In genomic region chr5:67100301-67100700, GRCh38 we compare ENCODE assay signal across 26 cellular contexts.
A peak's percentile ranks its signal among the peaks of the same experiment; 100 is the strongest.
DNase-seq lines count a peak whose midpoint lies in the region; ATAC-seq and TF ChIP-seq lines count a peak whose summit lies in the region.
"Had no signal": no experiment of that assay in that cellular context is flagged by ENCODE, and none has a peak within 500 bp of the region (broad histone marks: within the 10 kb centered on the region; RNA-seq: fewer than 3 reads in every experiment).

No MANE protein-coding gene starts in this region.

- H3K36me3 Mint-ChIP-seq in activated CD4-positive, alpha-beta T cell treated with anti-CD3 and anti-CD28 coated beads for 36 hours (ENCODE audit: low read depth): peaks cover 27% of the 10 kb centered on the region
- H3K36me3 Mint-ChIP-seq in activated CD4-positive, alpha-beta T cell treated with anti-CD3 and anti-CD28 coated beads, Interleukin-2, amount 10 ng/mL, durations not matched to agents 7 days and 5 days (ENCODE audit: low read depth): peaks cover 21% of the 10 kb centered on the region
- H3K36me3 Mint-ChIP-seq in activated naive CD8-positive, alpha-beta T cell treated with anti-CD3 and anti-CD28 coated beads, Interleukin-2, amount 50 U/mL, for 24 hours (ENCODE audit: low read depth): peaks cover 14% of the 10 kb centered on the region
- H3K36me3 Mint-ChIP-seq in activated naive CD8-positive, alpha-beta T cell treated with anti-CD3 and anti-CD28 coated beads for 36 hours: peaks cover 2% of the 10 kb centered on the region
- H3K36me3 Mint-ChIP-seq in activated T-helper 17 cell treated with anti-CD3 and anti-CD28 coated beads, Interleukin-2, amount 50 U/mL, for 72 hours (ENCODE audit: low read depth): peaks cover 93% of the 10 kb centered on the region

- DNase-seq in activated CD4-positive, alpha-beta T cell treated with anti-CD3 and anti-CD28 coated beads for 36 hours: peak; percentile 59
- no peak for DNase-seq in activated CD4-positive, alpha-beta T cell treated with anti-CD3 and anti-CD28 coated beads, Interleukin-2, amount 10 ng/mL, durations not matched to agents 7 days and 5 days
- peak; percentile 5 for DNase-seq in activated naive CD8-positive, alpha-beta T cell treated with anti-CD3 and anti-CD28 coated beads, Interleukin-2, amount 50 U/mL, for 24 hours
- DNase-seq in activated naive CD8-positive, alpha-beta T cell treated with anti-CD3 and anti-CD28 coated beads for 36 hours: no peak
- DNase-seq in stimulated activated CD8-positive, alpha-beta memory T cell treated with anti-CD3 and anti-CD28 coated beads, Interleukin-4, amount 100 ng/mL, for 48 hours: peak; percentile 65
- DNase-seq in HK-2 (ENCODE audit: unreplicated experiment): no peak
- DNase-seq: 8988T; cortex of kidney; DND-41; effector memory CD4-positive, alpha-beta T cell; erythroblast; GF-D8; immature natural killer cell; KG1; left cardiac atrium; mucosa of descending colon; NCI-H1105; NCI-H187; NCI-H446 treated with DMSO at 0.1 percent for 48 hours; NCI-H82; psoas muscle; SHP77 treated with DMSO at 0.1 percent for 48 hours had no signal

- H3K4me1 Mint-ChIP-seq in activated CD4-positive, alpha-beta T cell treated with anti-CD3 and anti-CD28 coated beads for 36 hours: peaks cover 12% of the 10 kb centered on the region
- peaks cover 10% of the 10 kb centered on the region for H3K4me1 Mint-ChIP-seq in activated CD4-positive, alpha-beta T cell treated with anti-CD3 and anti-CD28 coated beads, Interleukin-2, amount 10 ng/mL, durations not matched to agents 7 days and 5 days
- H3K4me1 Mint-ChIP-seq in activated naive CD8-positive, alpha-beta T cell treated with anti-CD3 and anti-CD28 coated beads, Interleukin-2, amount 50 U/mL, for 24 hours: peaks cover 9% of the 10 kb centered on the region
- H3K4me1 Mint-ChIP-seq in activated naive CD8-positive, alpha-beta T cell treated with anti-CD3 and anti-CD28 coated beads for 36 hours: no peaks in the 10 kb centered on the region
- H3K4me1 Mint-ChIP-seq in activated T-helper 17 cell treated with anti-CD3 and anti-CD28 coated beads, Interleukin-2, amount 50 U/mL, for 72 hours: peaks cover 13% of the 10 kb centered on the region
- H3K4me1 Mint-ChIP-seq: immature natural killer cell had no signal

- H3K9me3 Mint-ChIP-seq in activated CD4-positive, alpha-beta T cell treated with anti-CD3 and anti-CD28 coated beads for 36 hours (ENCODE audit: low read depth): no peaks in the 10 kb centered on the region
- no peaks in the 10 kb centered on the region for H3K9me3 Mint-ChIP-seq in activated CD4-positive, alpha-beta T cell treated with anti-CD3 and anti-CD28 coated beads, Interleukin-2, amount 10 ng/mL, durations not matched to agents 7 days and 5 days
- H3K9me3 Mint-ChIP-seq in activated naive CD8-positive, alpha-beta T cell treated with anti-CD3 and anti-CD28 coated beads, Interleukin-2, amount 50 U/mL, for 24 hours: no peaks in the 10 kb centered on the region
- H3K9me3 Mint-ChIP-seq in activated naive CD8-positive, alpha-beta T cell treated with anti-CD3 and anti-CD28 coated beads for 36 hours: no peaks in the 10 kb centered on the region
- no peaks in the 10 kb centered on the region for H3K9me3 Mint-ChIP-seq in activated T-helper 17 cell treated with anti-CD3 and anti-CD28 coated beads, Interleukin-2, amount 50 U/mL, for 72 hours
- H3K9me3 Mint-ChIP-seq: immature natural killer cell, nephron had no signal

- intact Hi-C loops in activated CD4-positive, alpha-beta T cell treated with anti-CD3 and anti-CD28 coated beads for 36 hours (cut with DNase I, micrococcal nuclease): loop anchor here in 1 of 2 experiments (1.0 to 2.0 kb wide), 2 partner anchors 36 to 96 kb away; no protein-coding TSS in a partner anchor

- ATAC-seq in activated CD4-positive, alpha-beta T cell treated with anti-CD3 and anti-CD28 coated beads for 36 hours: peak; percentile 89
- peak; percentile 80 for ATAC-seq in activated naive CD8-positive, alpha-beta T cell treated with anti-CD3 and anti-CD28 coated beads, Interleukin-2, amount 50 U/mL, for 24 hours
- peak; percentile 97 for ATAC-seq in activated T-helper 17 cell treated with anti-CD3 and anti-CD28 coated beads, Interleukin-2, amount 50 U/mL, for 72 hours (replicated peaks)
- no peak for ATAC-seq in SK-N-SH treated with all-trans-retinoic acid at 6 μM for 48 hours
- ATAC-seq: left cardiac atrium, mucosa of descending colon, psoas muscle, sciatic nerve had no signal

- no peaks in the 10 kb centered on the region for H3K27me3 Mint-ChIP-seq in activated CD4-positive, alpha-beta T cell treated with anti-CD3 and anti-CD28 coated beads for 36 hours
- no peaks in the 10 kb centered on the region for H3K27me3 Mint-ChIP-seq in activated CD4-positive, alpha-beta T cell treated with anti-CD3 and anti-CD28 coated beads, Interleukin-2, amount 10 ng/mL, durations not matched to agents 7 days and 5 days
- no peaks in the 10 kb centered on the region for H3K27me3 Mint-ChIP-seq in activated naive CD8-positive, alpha-beta T cell treated with anti-CD3 and anti-CD28 coated beads, Interleukin-2, amount 50 U/mL, for 24 hours
- H3K27me3 Mint-ChIP-seq in activated naive CD8-positive, alpha-beta T cell treated with anti-CD3 and anti-CD28 coated beads for 36 hours: no peaks in the 10 kb centered on the region
- no peaks in the 10 kb centered on the region for H3K27me3 Mint-ChIP-seq in activated T-helper 17 cell treated with anti-CD3 and anti-CD28 coated beads, Interleukin-2, amount 50 U/mL, for 72 hours

- POLR2A ChIA-PET in activated CD4-positive, alpha-beta T cell treated with anti-CD3 and anti-CD28 coated beads for 36 hours (lab: Charles Lee): no interaction called here
- POLR2A ChIA-PET in activated CD4-positive, alpha-beta T cell treated with anti-CD3 and anti-CD28 coated beads, Interleukin-2, amount 10 ng/mL, durations not matched to agents 7 days and 5 days (lab: Charles Lee): no interaction called here

- CTCF ChIA-PET in activated CD4-positive, alpha-beta T cell treated with anti-CD3 and anti-CD28 coated beads for 36 hours (lab: Charles Lee): interaction anchor here (2.0 kb wide), 1 partner anchor 10 kb away, joined by 4 read pairs; no protein-coding TSS in a partner anchor
- CTCF ChIA-PET in activated CD4-positive, alpha-beta T cell treated with anti-CD3 and anti-CD28 coated beads, Interleukin-2, amount 10 ng/mL, durations not matched to agents 7 days and 5 days (lab: Charles Lee): interaction anchor here (1.2 kb wide), 1 partner anchor 21 kb away, joined by 3 read pairs; no protein-coding TSS in a partner anchor

- H3K4me3 Mint-ChIP-seq in activated CD4-positive, alpha-beta T cell treated with anti-CD3 and anti-CD28 coated beads for 36 hours: peak overlapping the region; percentile 15
- H3K4me3 Mint-ChIP-seq in activated CD4-positive, alpha-beta T cell treated with anti-CD3 and anti-CD28 coated beads, Interleukin-2, amount 10 ng/mL, durations not matched to agents 7 days and 5 days: no peak overlapping the region
- peak overlapping the region; percentile 22 for H3K4me3 Mint-ChIP-seq in activated naive CD8-positive, alpha-beta T cell treated with anti-CD3 and anti-CD28 coated beads, Interleukin-2, amount 50 U/mL, for 24 hours
- no peak overlapping the region for H3K4me3 Mint-ChIP-seq in activated naive CD8-positive, alpha-beta T cell treated with anti-CD3 and anti-CD28 coated beads for 36 hours
- H3K4me3 Mint-ChIP-seq in activated T-helper 17 cell treated with anti-CD3 and anti-CD28 coated beads, Interleukin-2, amount 50 U/mL, for 72 hours: peak overlapping the region; percentile 61
- H3K4me3 Mint-ChIP-seq: nephron had no signal

- peak overlapping the region; percentile 66 for H3K27ac Mint-ChIP-seq in activated CD4-positive, alpha-beta T cell treated with anti-CD3 and anti-CD28 coated beads for 36 hours
- H3K27ac Mint-ChIP-seq in activated CD4-positive, alpha-beta T cell treated with anti-CD3 and anti-CD28 coated beads, Interleukin-2, amount 10 ng/mL, durations not matched to agents 7 days and 5 days: no peak overlapping the region
- peak overlapping the region; percentile 44 for H3K27ac Mint-ChIP-seq in activated naive CD8-positive, alpha-beta T cell treated with anti-CD3 and anti-CD28 coated beads, Interleukin-2, amount 50 U/mL, for 24 hours
- H3K27ac Mint-ChIP-seq in activated naive CD8-positive, alpha-beta T cell treated with anti-CD3 and anti-CD28 coated beads for 36 hours: no peak overlapping the region
- peak overlapping the region; percentile 86 for H3K27ac Mint-ChIP-seq in activated T-helper 17 cell treated with anti-CD3 and anti-CD28 coated beads, Interleukin-2, amount 50 U/mL, for 72 hours
- H3K27ac Mint-ChIP-seq: immature natural killer cell, nephron had no signal

TF ChIP-seq in SK-N-SH treated with all-trans-retinoic acid at 6 μM for 48 hours, 23 proteins besides CTCF, POLR2A, EP300 and RAD21 (continues in another document):
- TF ChIP-seq CSDC2 (CRISPR knock-in tag; IDR thresholded peaks at IDR 0.05) (no peak), PATZ1 (CRISPR knock-in tag; IDR thresholded peaks at IDR 0.05; ENCODE audit: borderline replicate concordance) (no peak), BACH2 (CRISPR knock-in tag; IDR thresholded peaks at IDR 0.05; ENCODE audit: borderline replicate concordance) (no peak), PPARA (CRISPR knock-in tag; IDR thresholded peaks at IDR 0.05; ENCODE audit: borderline replicate concordance) (no peak)
- TF ChIP-seq, protein P1, sequence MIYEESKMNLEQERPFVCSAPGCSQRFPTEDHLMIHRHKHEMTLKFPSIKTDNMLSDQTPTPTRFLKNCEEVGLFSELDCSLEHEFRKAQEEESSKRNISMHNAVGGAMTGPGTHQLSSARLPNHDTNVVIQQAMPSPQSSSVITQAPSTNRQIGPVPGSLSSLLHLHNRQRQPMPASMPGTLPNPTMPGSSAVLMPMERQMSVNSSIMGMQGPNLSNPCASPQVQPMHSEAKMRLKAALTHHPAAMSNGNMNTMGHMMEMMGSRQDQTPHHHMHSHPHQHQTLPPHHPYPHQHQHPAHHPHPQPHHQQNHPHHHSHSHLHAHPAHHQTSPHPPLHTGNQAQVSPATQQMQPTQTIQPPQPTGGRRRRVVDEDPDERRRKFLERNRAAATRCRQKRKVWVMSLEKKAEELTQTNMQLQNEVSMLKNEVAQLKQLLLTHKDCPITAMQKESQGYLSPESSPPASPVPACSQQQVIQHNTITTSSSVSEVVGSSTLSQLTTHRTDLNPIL (CRISPR knock-in tag; IDR thresholded peaks at IDR 0.05; ENCODE audit: low read depth): no peak

Comparison
In these comparisons a context has a peak if more than half of its experiments do, and no peak if none do; other contexts are left out.
1. DNase-seq: peak in activated CD4-positive, alpha-beta T cell treated with anti-CD3 and anti-CD28 coated beads for 36 hours (single experiment), activated naive CD8-positive, alpha-beta T cell treated with anti-CD3 and anti-CD28 coated beads, Interleukin-2, amount 50 U/mL, for 24 hours (single experiment) and stimulated activated CD8-positive, alpha-beta memory T cell treated with anti-CD3 and anti-CD28 coated beads, Interleukin-4, amount 100 ng/mL, for 48 hours (single experiment); none in activated CD4-positive, alpha-beta T cell treated with anti-CD3 and anti-CD28 coated beads, Interleukin-2, amount 10 ng/mL, durations not matched to agents 7 days and 5 days (single experiment), activated naive CD8-positive, alpha-beta T cell treated with anti-CD3 and anti-CD28 coated beads for 36 hours (single experiment) and HK-2 (single experiment).
2. H3K27ac Mint-ChIP-seq: peak in activated CD4-positive, alpha-beta T cell treated with anti-CD3 and anti-CD28 coated beads for 36 hours (single experiment), activated naive CD8-positive, alpha-beta T cell treated with anti-CD3 and anti-CD28 coated beads, Interleukin-2, amount 50 U/mL, for 24 hours (single experiment) and activated T-helper 17 cell treated with anti-CD3 and anti-CD28 coated beads, Interleukin-2, amount 50 U/mL, for 72 hours (single experiment); none in activated CD4-positive, alpha-beta T cell treated with anti-CD3 and anti-CD28 coated beads, Interleukin-2, amount 10 ng/mL, durations not matched to agents 7 days and 5 days (single experiment) and activated naive CD8-positive, alpha-beta T cell treated with anti-CD3 and anti-CD28 coated beads for 36 hours (single experiment).
3. H3K4me3 Mint-ChIP-seq: peak in activated CD4-positive, alpha-beta T cell treated with anti-CD3 and anti-CD28 coated beads for 36 hours (single experiment), activated naive CD8-positive, alpha-beta T cell treated with anti-CD3 and anti-CD28 coated beads, Interleukin-2, amount 50 U/mL, for 24 hours (single experiment) and activated T-helper 17 cell treated with anti-CD3 and anti-CD28 coated beads, Interleukin-2, amount 50 U/mL, for 72 hours (single experiment); none in activated CD4-positive, alpha-beta T cell treated with anti-CD3 and anti-CD28 coated beads, Interleukin-2, amount 10 ng/mL, durations not matched to agents 7 days and 5 days (single experiment) and activated naive CD8-positive, alpha-beta T cell treated with anti-CD3 and anti-CD28 coated beads for 36 hours (single experiment).